Comparison of ENCODE assay signal across 8 cellular contexts in the genomic region with DNA sequence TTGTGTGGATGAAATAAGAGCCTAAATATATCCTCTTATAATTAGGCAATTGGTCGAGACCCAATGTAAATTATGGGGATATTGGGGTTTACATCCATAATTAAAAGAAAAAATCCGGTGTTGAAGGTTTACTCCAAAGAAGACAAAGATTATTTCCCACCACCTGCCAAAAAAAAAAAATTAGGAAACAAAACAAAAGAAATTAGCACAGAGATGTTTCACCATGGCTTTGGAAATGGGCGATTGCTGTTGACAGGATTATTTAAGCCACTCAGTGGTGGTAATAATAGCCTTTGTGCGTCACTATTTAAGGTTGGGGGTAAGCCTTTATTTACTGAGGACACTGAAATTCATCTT. TPM values are rescaled to one million over a fixed set of nuclear protein-coding genes. Genes with fewer than 3 reads are reported as not detected.
DNase-seq lines count a peak whose midpoint lies in the region; ATAC-seq and TF ChIP-seq lines count a peak whose summit lies in the region.

No MANE protein-coding gene starts in this region.

- H3K4me3 ChIP-seq in duodenal mucosa (ENCODE audit: low read depth in 1 of 2, low read length in 2 of 2), result peak overlapping the region; percentile 82 to 93

- no peaks in the 10 kb centered on the region for H3K9me3 Mint-ChIP-seq in CD4-positive, alpha-beta T cell
- H3K9me3 Mint-ChIP-seq in neural crest cell, result no peaks in the 10 kb centered on the region

- H3K9ac ChIP-seq in duodenal mucosa (ENCODE audit: low read depth in 1 of 2, low read length in 2 of 2), result peak overlapping the region; percentile 67 to 73

- H3K27ac ChIP-seq in CD4-positive, alpha-beta T cell (ENCODE audit: low read depth, low read length), result no peak overlapping the region
- H3K27ac ChIP-seq in duodenal mucosa (ENCODE audit: low read depth, low read length), result peak overlapping the region; percentile 22

- H3K27me3 ChIP-seq in CD4-positive, alpha-beta T cell (ENCODE audit: control insufficient read depth, insufficient read depth, low read length), result no peaks in the 10 kb centered on the region
- H3K27me3 ChIP-seq in duodenal mucosa (ENCODE audit: control insufficient read depth in 1 of 2, insufficient read depth in 2 of 2, low read length in 2 of 2), result no peaks in the 10 kb centered on the region

- no peak for TF ChIP-seq CTCF in CD4-positive, alpha-beta T cell (IDR thresholded peaks at IDR 0.05)
- no peak for TF ChIP-seq CTCF in neural crest cell (conservative IDR thresholded peaks at IDR 0.05)

- no peak for DNase-seq in CD4-positive, alpha-beta T cell
- peak; percentile 14 for DNase-seq in NCI-H1417 treated with DMSO at 0.1 percent for 48 hours (lab: John Stamatoyannopoulos, UW)
- DNase-seq in neural crest cell (ENCODE audit: low read depth, low spot score), result no peak
- no peak for DNase-seq in H4 (ENCODE audit: low spot score)
- DNase-seq in posterior cingulate gyrus, result no peak
- DNase-seq in stimulated activated CD4-positive, alpha-beta T cell treated with anti-CD3 and anti-CD28 coated beads, Interleukin-4, amount 100 ng/mL, for 24 hours, result no peak

- H3K27me3 Mint-ChIP-seq in CD4-positive, alpha-beta T cell, result no peaks in the 10 kb centered on the region
- no peaks in the 10 kb centered on the region for H3K27me3 Mint-ChIP-seq in neural crest cell (ENCODE audit: low read depth)

- no peaks in the 10 kb centered on the region for H3K36me3 ChIP-seq in duodenal mucosa (ENCODE audit: control insufficient read depth in 1 of 2, insufficient read depth in 2 of 2, low read length in 2 of 2)

- CTCF ChIA-PET in CD4-positive, alpha-beta T cell (lab: Charles Lee), result interaction anchor here (1.0 kb wide), 1 partner anchor 17 kb away, joined by 3 read pairs; no protein-coding TSS in a partner anchor

- H3K27ac Mint-ChIP-seq in CD4-positive, alpha-beta T cell, result peak overlapping the region; percentile 85
- H3K27ac Mint-ChIP-seq in neural crest cell (ENCODE audit: unreplicated experiment), result no peak overlapping the region

- H3K9me3 ChIP-seq in CD4-positive, alpha-beta T cell (ENCODE audit: control insufficient read depth, low read length), result no peaks in the 10 kb centered on the region
- no peaks in the 10 kb centered on the region for H3K9me3 ChIP-seq in duodenal mucosa (ENCODE audit: control insufficient read depth in 1 of 2, low read length in 2 of 2)

- peak overlapping the region; percentile 90 for H3K4me3 Mint-ChIP-seq in CD4-positive, alpha-beta T cell
- peak overlapping the region; percentile 95 for H3K4me3 Mint-ChIP-seq in neural crest cell

- H3K4me1 ChIP-seq in duodenal mucosa (ENCODE audit: control insufficient read depth in 1 of 2, insufficient read depth in 2 of 2, low read length in 2 of 2), result peaks cover 15% of the 10 kb centered on the region in 2 donors

- H3K4me1 Mint-ChIP-seq in CD4-positive, alpha-beta T cell (ENCODE audit: low read depth), result peaks cover 35% of the 10 kb centered on the region
- peaks cover 33% of the 10 kb centered on the region for H3K4me1 Mint-ChIP-seq in neural crest cell

- H3K36me3 Mint-ChIP-seq in CD4-positive, alpha-beta T cell (ENCODE audit: low read depth), result peaks cover 11% of the 10 kb centered on the region
- H3K36me3 Mint-ChIP-seq in neural crest cell (ENCODE audit: low read depth), result no peaks in the 10 kb centered on the region

- POLR2A ChIA-PET in CD4-positive, alpha-beta T cell (lab: Charles Lee), result interaction anchor here (1.2 to 6.1 kb wide), 4 partner anchors 14 to 47 kb away, joined by 4 to 52 read pairs (median 9); a partner anchor contains a TSS

- no peak for ATAC-seq in CD4-positive, alpha-beta T cell (ENCODE audit: poor library complexity)
- ATAC-seq in GM18517 (IDR thresholded peaks at IDR 0.05; ENCODE audit: unreplicated experiment), result no peak

- intact Hi-C loops in CD4-positive, alpha-beta T cell (cut with DNase I, micrococcal nuclease), result loop anchor here (1.0 to 2.0 kb wide), 2 partner anchors 15 to 17 kb away; a partner anchor contains a TSS
- intact Hi-C loops in posterior cingulate gyrus (cut with DNase I), result loop anchor here (1.0 to 2.0 kb wide), 2 partner anchors 16 to 47 kb away; a partner anchor contains a TSS

RNA-seq across cellular contexts. Expression of a gene that starts 0.6 kb away (rescaled TPM):
- total RNA-seq in CD4-positive, alpha-beta T cell, result 1 to 10 TPM; 4.3 to 5.5 TPM
- total RNA-seq in neural crest cell, result 18.3 and 20.5 TPM in 2 replicates
- 26.7 and 41.3 TPM in 2 replicates for total RNA-seq in H4 (2014; rRNA removed; shearing (Covaris generic))

RNA-seq across cellular contexts. Expression of a gene that starts 16.0 kb away (rescaled TPM):
- 10 to 100 TPM; 65.4 to 66.5 TPM for total RNA-seq in CD4-positive, alpha-beta T cell
- total RNA-seq in neural crest cell, result 50.4 and 50.5 TPM in 2 replicates
- total RNA-seq in H4 (2014; rRNA removed; shearing (Covaris generic)), result 11.3 and 16.6 TPM in 2 replicates

RNA-seq across cellular contexts. Expression of a gene that starts 46.4 kb away (rescaled TPM):
- total RNA-seq in CD4-positive, alpha-beta T cell, result 10 to 100 TPM; 46.1 to 46.3 TPM
- total RNA-seq in neural crest cell, result 119 and 122 TPM in 2 replicates
- total RNA-seq in H4 (2014; rRNA removed; shearing (Covaris generic)), result 31.8 and 49.5 TPM in 2 replicates

RNA-seq across cellular contexts. Expression of a gene that starts 46.6 kb away (rescaled TPM):
- total RNA-seq in CD4-positive, alpha-beta T cell, result 10 to 100 TPM; 16.4 to 19.2 TPM
- 38.7 and 40.9 TPM in 2 replicates for total RNA-seq in neural crest cell
- 14.1 and 25.6 TPM in 2 replicates for total RNA-seq in H4 (2014; rRNA removed; shearing (Covaris generic))
